Comparison of ENCODE assay signal across 1 cellular context in the genomic region with DNA sequence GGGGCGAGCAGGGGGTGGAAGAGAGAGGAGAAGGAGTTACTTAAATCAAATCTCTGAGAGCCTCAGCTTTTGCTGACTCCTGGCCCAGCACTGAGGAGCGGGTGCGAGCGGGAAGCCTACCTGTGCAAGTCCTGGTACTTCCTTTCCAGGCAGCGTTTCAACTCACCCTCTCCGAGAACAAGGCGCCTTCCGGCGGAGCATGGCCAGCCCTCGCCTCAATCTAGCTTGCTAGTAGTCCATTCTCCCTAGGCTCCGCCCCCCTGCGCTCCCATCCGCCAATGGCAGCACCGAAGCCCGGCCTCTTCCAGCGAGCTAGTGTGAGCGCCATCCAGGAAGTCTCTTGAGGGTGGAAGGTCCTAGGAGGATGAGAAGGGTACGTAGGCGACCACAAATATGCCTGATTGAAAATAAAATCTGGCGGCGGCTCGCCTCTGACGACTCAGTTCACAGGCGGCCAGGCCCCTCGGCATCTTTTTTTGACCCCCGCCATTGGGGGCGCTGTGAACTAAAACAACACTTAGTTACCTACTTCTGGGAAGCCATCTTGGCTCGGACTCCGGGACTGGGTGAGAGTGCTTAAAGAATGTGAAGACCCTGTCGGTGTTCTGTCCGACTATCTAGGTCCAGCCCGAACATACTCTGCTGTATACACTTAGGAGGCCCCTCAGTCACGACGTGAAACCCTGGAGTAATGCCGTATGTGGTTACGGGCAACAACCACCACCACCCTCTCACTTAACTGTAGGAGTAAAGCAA.
A peak's percentile ranks its signal among the peaks of the same experiment; 100 is the strongest.
TF ChIP-seq lines count a peak whose summit lies in the region.

A gene with protein sequence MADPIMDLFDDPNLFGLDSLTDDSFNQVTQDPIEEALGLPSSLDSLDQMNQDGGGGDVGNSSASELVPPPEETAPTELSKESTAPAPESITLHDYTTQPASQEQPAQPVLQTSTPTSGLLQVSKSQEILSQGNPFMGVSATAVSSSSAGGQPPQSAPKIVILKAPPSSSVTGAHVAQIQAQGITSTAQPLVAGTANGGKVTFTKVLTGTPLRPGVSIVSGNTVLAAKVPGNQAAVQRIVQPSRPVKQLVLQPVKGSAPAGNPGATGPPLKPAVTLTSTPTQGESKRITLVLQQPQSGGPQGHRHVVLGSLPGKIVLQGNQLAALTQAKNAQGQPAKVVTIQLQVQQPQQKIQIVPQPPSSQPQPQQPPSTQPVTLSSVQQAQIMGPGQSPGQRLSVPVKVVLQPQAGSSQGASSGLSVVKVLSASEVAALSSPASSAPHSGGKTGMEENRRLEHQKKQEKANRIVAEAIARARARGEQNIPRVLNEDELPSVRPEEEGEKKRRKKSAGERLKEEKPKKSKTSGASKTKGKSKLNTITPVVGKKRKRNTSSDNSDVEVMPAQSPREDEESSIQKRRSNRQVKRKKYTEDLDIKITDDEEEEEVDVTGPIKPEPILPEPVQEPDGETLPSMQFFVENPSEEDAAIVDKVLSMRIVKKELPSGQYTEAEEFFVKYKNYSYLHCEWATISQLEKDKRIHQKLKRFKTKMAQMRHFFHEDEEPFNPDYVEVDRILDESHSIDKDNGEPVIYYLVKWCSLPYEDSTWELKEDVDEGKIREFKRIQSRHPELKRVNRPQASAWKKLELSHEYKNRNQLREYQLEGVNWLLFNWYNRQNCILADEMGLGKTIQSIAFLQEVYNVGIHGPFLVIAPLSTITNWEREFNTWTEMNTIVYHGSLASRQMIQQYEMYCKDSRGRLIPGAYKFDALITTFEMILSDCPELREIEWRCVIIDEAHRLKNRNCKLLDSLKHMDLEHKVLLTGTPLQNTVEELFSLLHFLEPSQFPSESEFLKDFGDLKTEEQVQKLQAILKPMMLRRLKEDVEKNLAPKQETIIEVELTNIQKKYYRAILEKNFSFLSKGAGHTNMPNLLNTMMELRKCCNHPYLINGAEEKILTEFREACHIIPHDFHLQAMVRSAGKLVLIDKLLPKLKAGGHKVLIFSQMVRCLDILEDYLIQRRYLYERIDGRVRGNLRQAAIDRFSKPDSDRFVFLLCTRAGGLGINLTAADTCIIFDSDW (N-terminal part only) (minus strand): TSS at position 212 of the 756 bp plus-strand sequence. CDS start 24,480 bp downstream, outside the sequence.

TF ChIP-seq in GM23338, 12 proteins besides CTCF, POLR2A, EP300 and RAD21 (continued from another document):
- TF ChIP-seq, protein P1, sequence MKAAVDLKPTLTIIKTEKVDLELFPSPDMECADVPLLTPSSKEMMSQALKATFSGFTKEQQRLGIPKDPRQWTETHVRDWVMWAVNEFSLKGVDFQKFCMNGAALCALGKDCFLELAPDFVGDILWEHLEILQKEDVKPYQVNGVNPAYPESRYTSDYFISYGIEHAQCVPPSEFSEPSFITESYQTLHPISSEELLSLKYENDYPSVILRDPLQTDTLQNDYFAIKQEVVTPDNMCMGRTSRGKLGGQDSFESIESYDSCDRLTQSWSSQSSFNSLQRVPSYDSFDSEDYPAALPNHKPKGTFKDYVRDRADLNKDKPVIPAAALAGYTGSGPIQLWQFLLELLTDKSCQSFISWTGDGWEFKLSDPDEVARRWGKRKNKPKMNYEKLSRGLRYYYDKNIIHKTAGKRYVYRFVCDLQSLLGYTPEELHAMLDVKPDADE (IDR thresholded peaks at IDR 0.05), result peak; percentile 82
- TF ChIP-seq POLR2AphosphoS5 (IDR thresholded peaks at IDR 0.05; ENCODE audit: low read depth), result peak; percentile 81
- TF ChIP-seq, protein P2, sequence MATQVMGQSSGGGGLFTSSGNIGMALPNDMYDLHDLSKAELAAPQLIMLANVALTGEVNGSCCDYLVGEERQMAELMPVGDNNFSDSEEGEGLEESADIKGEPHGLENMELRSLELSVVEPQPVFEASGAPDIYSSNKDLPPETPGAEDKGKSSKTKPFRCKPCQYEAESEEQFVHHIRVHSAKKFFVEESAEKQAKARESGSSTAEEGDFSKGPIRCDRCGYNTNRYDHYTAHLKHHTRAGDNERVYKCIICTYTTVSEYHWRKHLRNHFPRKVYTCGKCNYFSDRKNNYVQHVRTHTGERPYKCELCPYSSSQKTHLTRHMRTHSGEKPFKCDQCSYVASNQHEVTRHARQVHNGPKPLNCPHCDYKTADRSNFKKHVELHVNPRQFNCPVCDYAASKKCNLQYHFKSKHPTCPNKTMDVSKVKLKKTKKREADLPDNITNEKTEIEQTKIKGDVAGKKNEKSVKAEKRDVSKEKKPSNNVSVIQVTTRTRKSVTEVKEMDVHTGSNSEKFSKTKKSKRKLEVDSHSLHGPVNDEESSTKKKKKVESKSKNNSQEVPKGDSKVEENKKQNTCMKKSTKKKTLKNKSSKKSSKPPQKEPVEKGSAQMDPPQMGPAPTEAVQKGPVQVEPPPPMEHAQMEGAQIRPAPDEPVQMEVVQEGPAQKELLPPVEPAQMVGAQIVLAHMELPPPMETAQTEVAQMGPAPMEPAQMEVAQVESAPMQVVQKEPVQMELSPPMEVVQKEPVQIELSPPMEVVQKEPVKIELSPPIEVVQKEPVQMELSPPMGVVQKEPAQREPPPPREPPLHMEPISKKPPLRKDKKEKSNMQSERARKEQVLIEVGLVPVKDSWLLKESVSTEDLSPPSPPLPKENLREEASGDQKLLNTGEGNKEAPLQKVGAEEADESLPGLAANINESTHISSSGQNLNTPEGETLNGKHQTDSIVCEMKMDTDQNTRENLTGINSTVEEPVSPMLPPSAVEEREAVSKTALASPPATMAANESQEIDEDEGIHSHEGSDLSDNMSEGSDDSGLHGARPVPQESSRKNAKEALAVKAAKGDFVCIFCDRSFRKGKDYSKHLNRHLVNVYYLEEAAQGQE (IDR thresholded peaks at IDR 0.05; ENCODE audit: unreplicated experiment), result peak; percentile 17
- TF ChIP-seq JUNB (IDR thresholded peaks at IDR 0.05; ENCODE audit: unreplicated experiment), result no peak
